In the genomic region with DNA sequence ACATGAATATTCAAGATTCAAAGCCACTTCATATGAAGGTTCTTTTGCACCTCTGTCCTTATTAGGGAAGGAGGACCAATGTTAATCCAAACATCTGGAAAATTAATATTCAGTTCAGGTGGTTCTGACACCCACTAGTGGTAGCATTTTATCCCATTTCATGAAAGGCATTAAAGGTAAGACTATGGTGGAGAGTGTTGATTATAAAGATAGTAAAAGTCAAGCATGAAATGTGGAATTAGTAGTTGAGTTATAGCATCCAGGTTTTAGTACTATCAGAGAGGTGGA, we compare ENCODE assay signal across 25 cellular contexts. TPM values are rescaled to one million over a fixed set of nuclear protein-coding genes. Genes with fewer than 3 reads are reported as not detected.
A peak's percentile ranks its signal among the peaks of the same experiment; 100 is the strongest.
DNase-seq lines count a peak whose midpoint lies in the region; ATAC-seq, FAIRE-seq and TF ChIP-seq lines count a peak whose summit lies in the region.
"Had no signal": no experiment of that assay in that cellular context is flagged by ENCODE, and none has a peak within 500 bp of the region (broad histone marks: within the 10 kb centered on the region; RNA-seq: fewer than 3 reads in every experiment).

No MANE protein-coding gene starts in this region.

- H2BK12ac ChIP-seq in H1 (ENCODE audit: low read depth, low read length): no peak overlapping the region

- no peak for ATAC-seq in PC-3

- H3K79me1 ChIP-seq in H1 (ENCODE audit: low read depth, low read length): no peaks in the 10 kb centered on the region

- H2AK5ac ChIP-seq in H1 (ENCODE audit: low read depth, low read length): no peak overlapping the region

- H3K23me2 ChIP-seq in H1 (ENCODE audit: low read depth, low read length): no peaks in the 10 kb centered on the region

- no peak overlapping the region for H4K5ac ChIP-seq in H1 (ENCODE audit: insufficient read length, low read depth, low read length)

- peak overlapping the region in 4 of 7 donors; percentile 0 to 44 (median 28) for H3K27ac Mint-ChIP-seq in CD4-positive, alpha-beta memory T cell
- H3K27ac Mint-ChIP-seq in HFFc6: no peak overlapping the region
- H3K27ac Mint-ChIP-seq: CD4-positive, alpha-beta T cell; T-helper 2 cell treated with Interferon-gamma antibody and Interleukin-4, amounts not matched to agents 5 μg/mL and 100 μg/mL, for 36 hours had no signal

- H3K4me1 Mint-ChIP-seq in CD4-positive, alpha-beta memory T cell: peaks cover 0 to 4% (median 1%) of the 10 kb centered on the region in 4 donors
- peaks cover 15% of the 10 kb centered on the region for H3K4me1 Mint-ChIP-seq in HFFc6 (ENCODE audit: low read depth)
- H3K4me1 Mint-ChIP-seq: neural crest cell had no signal

- no peak for TF ChIP-seq RAD21 in H1 (IDR thresholded peaks at IDR 0.05 in 1 of 2, conservative IDR thresholded peaks at IDR 0.05 in 1 of 2; ENCODE audit: low read depth in 2 of 2, low read length in 2 of 2)

- no TSS peak for BruUV-seq in PC-3 (replicated peaks; lab: Mats Ljungman, UMichigan)

- no peak overlapping the region for H3K14ac ChIP-seq in H1 (ENCODE audit: insufficient read length)

- TF ChIP-seq EP300 in H1 (IDR thresholded peaks at IDR 0.05; ENCODE audit: borderline replicate concordance in 1 of 2, low read depth in 2 of 2, low read length in 2 of 2): no peak

- no peak overlapping the region for H2BK20ac ChIP-seq in H1 (ENCODE audit: low read length)

- H3K27me3 ChIP-seq in CD4-positive, alpha-beta memory T cell (ENCODE audit: insufficient read depth, low read length): no peaks in the 10 kb centered on the region
- H3K27me3 ChIP-seq in PC-3 (ENCODE audit: low read length) (no peaks in the 10 kb centered on the region), H1 (replicated peaks in 1 of 4; ENCODE audit: control insufficient read depth in 3 of 4, extremely low read depth in 1 of 4, insufficient read depth in 3 of 4, low read length in 3 of 4) (no peaks in the 10 kb centered on the region)
- H3K27me3 ChIP-seq: cardiac muscle cell, esophagus muscularis mucosa had no signal

- H3K4me3 Mint-ChIP-seq in CD4-positive, alpha-beta memory T cell: no peak overlapping the region
- no peak overlapping the region for H3K4me3 Mint-ChIP-seq in HFFc6
- H3K4me3 Mint-ChIP-seq: activated naive CD4-positive, alpha-beta T cell treated with anti-CD3 and anti-CD28 coated beads for 36 hours; CD4-positive, alpha-beta T cell; neural crest cell; T-helper 2 cell treated with Interferon-gamma antibody and Interleukin-4, amounts not matched to agents 5 μg/mL and 100 μg/mL, for 36 hours had no signal

- H2AFZ ChIP-seq in PC-3 (ENCODE audit: low read length): no peak overlapping the region
- no peak overlapping the region for H2AFZ ChIP-seq in H1 (ENCODE audit: low read length)
- H2AFZ ChIP-seq: parathyroid adenoma had no signal

- H3K9ac ChIP-seq in PC-3 (ENCODE audit: low read length): no peak overlapping the region
- H3K9ac ChIP-seq in H1 (replicated peaks in 1 of 4; ENCODE audit: extremely low read depth in 1 of 4, low read depth in 3 of 4, low read length in 3 of 4): no peak overlapping the region
- H3K9ac ChIP-seq: parathyroid adenoma had no signal

- H2BK5ac ChIP-seq in H1 (ENCODE audit: low read depth, low read length): 0 out of 2 replicates have a peak overlapping the region, but pooled peaks have one; percentile 9

- H3K9me3 Mint-ChIP-seq in CD4-positive, alpha-beta memory T cell: no peaks in the 10 kb centered on the region
- no peaks in the 10 kb centered on the region for H3K9me3 Mint-ChIP-seq in HFFc6
- H3K9me3 Mint-ChIP-seq: activated naive CD4-positive, alpha-beta T cell treated with anti-CD3 and anti-CD28 coated beads for 36 hours; CD4-positive, alpha-beta T cell; T-helper 2 cell treated with Interferon-gamma antibody and Interleukin-4, amounts not matched to agents 5 μg/mL and 100 μg/mL, for 36 hours had no signal

- H3F3A ChIP-seq in PC-3 (ENCODE audit: low read length, unreplicated experiment): no peaks in the 10 kb centered on the region

- TF ChIP-seq CTCF in 22Rv1 (IDR thresholded peaks at IDR 0.05): peak; percentile 26
- TF ChIP-seq CTCF in PC-3 (conservative IDR thresholded peaks at IDR 0.05; ENCODE audit: low read depth, low read length): peak; percentile 48
- TF ChIP-seq CTCF in H1 (IDR thresholded peaks at IDR 0.05; ENCODE audit: control extremely low read depth in 1 of 3, insufficient read depth in 1 of 3, low read depth in 1 of 3, low read length in 3 of 3): no peak
- no peak; the same call in 1 of the 2 replicates for TF ChIP-seq CTCF in HFFc6 (IDR thresholded peaks at IDR 0.05)

- no peaks in the 10 kb centered on the region for H3K79me2 ChIP-seq in PC-3 (ENCODE audit: low read length)
- no peaks in the 10 kb centered on the region for H3K79me2 ChIP-seq in H1 (ENCODE audit: control insufficient read depth in 1 of 2, insufficient read depth in 2 of 2, low read length in 2 of 2)
- H3K79me2 ChIP-seq: parathyroid adenoma had no signal

- no peak overlapping the region for H2BK120ac ChIP-seq in H1 (replicated peaks; ENCODE audit: low read depth, low read length)

- H4K20me1 ChIP-seq in PC-3 (ENCODE audit: low read length) (no peaks in the 10 kb centered on the region), H1 (replicated peaks in 1 of 2; ENCODE audit: control insufficient read depth in 1 of 2, insufficient read depth in 2 of 2, low read length in 2 of 2) (no peaks in the 10 kb centered on the region)

- no peaks in the 10 kb centered on the region for H3K9me3 ChIP-seq in CD4-positive, alpha-beta memory T cell (ENCODE audit: control insufficient read depth in 1 of 2, low read length in 2 of 2)
- no peaks in the 10 kb centered on the region for H3K9me3 ChIP-seq in PC-3 (ENCODE audit: low read length)
- no peaks in the 10 kb centered on the region for H3K9me3 ChIP-seq in H1 (ENCODE audit: insufficient read depth in 2 of 2, low read depth in 1 of 2, low read length in 1 of 2)
- H3K9me3 ChIP-seq: esophagus muscularis mucosa had no signal

- peaks cover 8 to 15% of the 10 kb centered on the region in 2 donors for H3K36me3 Mint-ChIP-seq in CD4-positive, alpha-beta memory T cell
- H3K36me3 Mint-ChIP-seq in HFFc6 (ENCODE audit: low read depth): peaks cover 8% of the 10 kb centered on the region

- no peak overlapping the region for H3K23ac ChIP-seq in H1 (ENCODE audit: insufficient read length)

- no peak for TF ChIP-seq POLR2A in H1 (IDR thresholded peaks at IDR 0.05; ENCODE audit: control extremely low read depth in 1 of 2, low read depth in 2 of 2, low read length in 2 of 2)

- H3K27ac ChIP-seq in 22Rv1 (peak overlapping the region; percentile 78), PC-3 (ENCODE audit: low read length) (no peak overlapping the region), H1 (ENCODE audit: low read depth, low read length) (no peak overlapping the region)
- H3K27ac ChIP-seq in CD4-positive, alpha-beta memory T cell (ENCODE audit: low read depth, low read length): no peak overlapping the region
- H3K27ac ChIP-seq: esophagus muscularis mucosa, parathyroid adenoma, RWPE1 had no signal

- H3K18ac ChIP-seq in H1 (ENCODE audit: extremely low read depth, low read length): no peak overlapping the region

- H3K4me2 ChIP-seq in PC-3 (ENCODE audit: low read length) (no peak overlapping the region), H1 (ENCODE audit: insufficient read depth in 1 of 2, low read depth in 2 of 2, low read length in 2 of 2) (no peak overlapping the region)

- CTCF ChIA-PET in CD4-positive, alpha-beta memory T cell (lab: Charles Lee; ENCODE audit: partially characterized antibody): interaction anchor here (1.1 to 2.1 kb wide), 4 partner anchors 17 to 148 kb away, joined by 3 to 13 read pairs (median 5); partner anchors contain the start of genes TAF12 and YTHDF2
- CTCF ChIA-PET in PC-3 (lab: Charles Lee) (no interaction called here), H1 (lab: Charles Lee; ENCODE audit: partially characterized antibody) (interaction anchor here (0.7 to 1.2 kb wide), 4 partner anchors 8 to 158 kb away, joined by 3 to 5 read pairs (median 3); no protein-coding TSS in a partner anchor)

- H4K8ac ChIP-seq in H1 (ENCODE audit: extremely low read depth, insufficient read depth, low read length): no peak overlapping the region

- no peak overlapping the region for H3K56ac ChIP-seq in H1 (replicated peaks; ENCODE audit: insufficient read length, low read depth, low read length)

- DNase-seq in CD4-positive, alpha-beta memory T cell: no peak
- no peak for DNase-seq in PC-3
- DNase-seq in H1 (ENCODE audit: low read depth in 1 of 2, low spot score in 2 of 2): no peak
- no peak for DNase-seq in HFFc6
- DNase-seq in dedifferentiated amniotic fluid mesenchymal stem cell (ENCODE audit: extremely low spot score): no peak
- DNase-seq in NCI-H1092 (lab: John Stamatoyannopoulos, UW): no peak
- DNase-seq in posterior cingulate gyrus: no peak
- DNase-seq: activated CD4-positive, alpha-beta T cell treated with anti-CD3 and anti-CD28 coated beads for 4 hours; activated naive CD4-positive, alpha-beta T cell treated with anti-CD3 and anti-CD28 coated beads for 36 hours; activated T-cell treated with anti-CD3 and anti-CD28 coated beads, Interleukin-2, amount 50 U/mL, for 48 hours; CD4-positive, alpha-beta T cell; cortex of kidney; NCI-H1417; NCI-H748 treated with DMSO at 0.1 percent for 48 hours; right cardiac atrium; stimulated activated CD4-positive, alpha-beta T cell treated with anti-CD3 and anti-CD28 coated beads, Interleukin-2, amount 100 ng/mL, for 48 hours; trophoblast cell had no signal

- H3K4me3 ChIP-seq in CD4-positive, alpha-beta memory T cell (ENCODE audit: low read length in 2 of 2): no peak overlapping the region
- H3K4me3 ChIP-seq in PC-3 (ENCODE audit: low read length): no peak overlapping the region
- H3K4me3 ChIP-seq in H1 (ENCODE audit: extremely low read depth in 1 of 4, insufficient read depth in 2 of 4, low read depth in 3 of 4, low read length in 4 of 4): no peak overlapping the region
- H3K4me3 ChIP-seq: cardiac muscle cell, esophagus muscularis mucosa had no signal

- no peak overlapping the region for H4K91ac ChIP-seq in H1 (replicated peaks; ENCODE audit: insufficient read length, low read length)

- H3K9me2 ChIP-seq in PC-3 (replicated peaks; ENCODE audit: low read length): no peaks in the 10 kb centered on the region

- no peak overlapping the region for H3K4ac ChIP-seq in H1 (replicated peaks; ENCODE audit: insufficient read length, low read depth, low read length)

- no peaks in the 10 kb centered on the region for H3K4me1 ChIP-seq in CD4-positive, alpha-beta memory T cell (ENCODE audit: insufficient read depth, low read length)
- H3K4me1 ChIP-seq in PC-3 (ENCODE audit: insufficient read depth, low read length) (no peaks in the 10 kb centered on the region), H1 (replicated peaks in 1 of 4; ENCODE audit: control insufficient read depth in 3 of 4, insufficient read depth in 4 of 4, low read length in 3 of 4) (no peaks in the 10 kb centered on the region)
- H3K4me1 ChIP-seq: parathyroid adenoma had no signal

- intact Hi-C loops in CD4-positive, alpha-beta memory T cell (cut with micrococcal nuclease): no loop called here
- intact Hi-C loops in PC-3 (cut with micrococcal nuclease) (no loop called here), posterior cingulate gyrus (cut with DNase I) (no loop called here)

- POLR2A ChIA-PET in CD4-positive, alpha-beta memory T cell (lab: Charles Lee; ENCODE audit: partially characterized antibody): interaction anchor here (1.2 to 1.8 kb wide), 3 partner anchors 17 to 138 kb away, joined by 4 to 7 read pairs (median 4); partner anchors contain the start of genes TAF12 and YTHDF2
- POLR2A ChIA-PET in PC-3 (lab: Charles Lee; ENCODE audit: unreplicated experiment) (interaction anchor here (0.6 kb wide), 1 partner anchor 148 kb away, joined by 3 read pairs; no protein-coding TSS in a partner anchor), H1 (lab: Charles Lee; ENCODE audit: partially characterized antibody) (interaction anchor here (1.3 to 13.5 kb wide), 3 partner anchors 8 to 71 kb away, joined by 5 to 185 read pairs (median 6); partner anchors contain the start of genes RNU11 and YTHDF2)

- no peak overlapping the region for H2BK15ac ChIP-seq in H1 (ENCODE audit: low read length)

- peaks cover 8% of the 10 kb centered on the region for H3K36me3 ChIP-seq in CD4-positive, alpha-beta memory T cell (ENCODE audit: insufficient read depth, low read length)
- H3K36me3 ChIP-seq in PC-3 (ENCODE audit: low read depth, low read length) (peaks cover under 1% of the 10 kb centered on the region; the same call in 1 of the 2 replicates), H1 (ENCODE audit: control insufficient read depth in 2 of 4, insufficient read depth in 4 of 4, low read length in 3 of 4) (peaks cover 3 to 12% (median 6%) of the 10 kb centered on the region in 4 experiments; a peak in 7 of 8 replicates)

- no peaks in the 10 kb centered on the region for H3K27me3 Mint-ChIP-seq in CD4-positive, alpha-beta memory T cell
- H3K27me3 Mint-ChIP-seq in HFFc6 (ENCODE audit: insufficient read depth): no peaks in the 10 kb centered on the region
- H3K27me3 Mint-ChIP-seq: CD4-positive, alpha-beta T cell had no signal

- no peak for FAIRE-seq in H1 (lab: Jason Lieb, UNC)
- FAIRE-seq: frontal cortex had no signal

RNA-seq across cellular contexts. Expression of gene YTHDF2, which starts 17.5 kb away (rescaled TPM):
- 10 to 100 TPM; 65.1 to 76.8 TPM for total RNA-seq in CD4-positive, alpha-beta memory T cell
- polyA plus RNA-seq in CD4-positive, alpha-beta memory T cell: 100 to 1,000 TPM; 124 to 173 TPM
- 49.8 and 55.0 TPM in 2 replicates for total RNA-seq in PC-3 (2014; rRNA removed)
- total RNA-seq in H1 (2021; fragmentation: NEBNext Ultra II Directional; extraction: Animal tissue kit (Norgen Biotek cat#: 25700)): 159 and 164 TPM in 2 replicates
- 101 and 128 TPM in 2 replicates for polyA plus RNA-seq in H1 (2011; rRNA removed)
- polyA plus RNA-seq in H1 (2011; cell fraction: cytosol; rRNA removed): 129 TPM
- 112 TPM for polyA plus RNA-seq in H1 (2011; cell fraction: nucleus; rRNA removed)
- 109 to 132 TPM (median 128 TPM) in 4 replicates for polyA plus RNA-seq in H1 (2012, experiment 1 of 2)
- polyA plus RNA-seq in H1 (2012, experiment 2 of 2): 24.3 TPM
- 108 TPM for polyA plus RNA-seq in H1 (2013, experiment 1 of 2)
- 102 TPM for polyA plus RNA-seq in H1 (2013, experiment 2 of 2)
- 268 and 387 TPM in 2 replicates for polyA minus RNA-seq in H1 (2011; rRNA and poly(A)+ RNA removed)
- 130 TPM for polyA minus RNA-seq in H1 (2011; cell fraction: cytosol; rRNA and poly(A)+ RNA removed)
- 132 TPM for polyA minus RNA-seq in H1 (2011; cell fraction: nucleus; rRNA and poly(A)+ RNA removed)
- 10 to 100 TPM; 66.9 to 88.2 (median 76.6) TPM for total RNA-seq in HFFc6 (2021; fragmentation: NEBNext Ultra II Directional; extraction: Animal tissue kit (Norgen Biotek cat#: 25700))

RNA-seq across cellular contexts. Expression of gene GMEB1, which starts 50.7 kb away (rescaled TPM):
- 10 to 100 TPM; 21.8 to 21.9 TPM for total RNA-seq in CD4-positive, alpha-beta memory T cell
- polyA plus RNA-seq in CD4-positive, alpha-beta memory T cell: 10 to 100 TPM in 1 of 2 donors, 1 to 10 TPM in 1; 9.7 to 17.9 TPM
- total RNA-seq in PC-3 (2014; rRNA removed): 5.2 and 10.8 TPM in 2 replicates
- 26.2 and 28.1 TPM in 2 replicates for total RNA-seq in H1 (2021; fragmentation: NEBNext Ultra II Directional; extraction: Animal tissue kit (Norgen Biotek cat#: 25700))
- 10.9 and 13.3 TPM in 2 replicates for polyA plus RNA-seq in H1 (2011; rRNA removed)
- polyA plus RNA-seq in H1 (2011; cell fraction: cytosol; rRNA removed): 12.0 TPM
- 12.3 TPM for polyA plus RNA-seq in H1 (2011; cell fraction: nucleus; rRNA removed)
- polyA plus RNA-seq in H1 (2012, experiment 1 of 2): 16.2 to 18.6 TPM (median 17.5 TPM) in 4 replicates
- 5.4 TPM for polyA plus RNA-seq in H1 (2012, experiment 2 of 2)
- polyA plus RNA-seq in H1 (2013, experiment 1 of 2): 12.8 TPM
- polyA plus RNA-seq in H1 (2013, experiment 2 of 2): 12.9 TPM
- polyA minus RNA-seq in H1 (2011; rRNA and poly(A)+ RNA removed): 30.7 and 36.4 TPM in 2 replicates
- polyA minus RNA-seq in H1 (2011; cell fraction: cytosol; rRNA and poly(A)+ RNA removed): 10.3 TPM
- 8.9 TPM for polyA minus RNA-seq in H1 (2011; cell fraction: nucleus; rRNA and poly(A)+ RNA removed)
- 10 to 100 TPM; 11.1 to 13.2 (median 12.0) TPM for total RNA-seq in HFFc6 (2021; fragmentation: NEBNext Ultra II Directional; extraction: Animal tissue kit (Norgen Biotek cat#: 25700))

Comparison
In these comparisons a context has a peak if more than half of its experiments do, and no peak if none do; other contexts are left out.
1. CTCF ChIP-seq: peak in 22Rv1 (single experiment) and PC-3 (single experiment); none in H1 (0 of 3) and HFFc6 (single experiment).